In genomic region chr6:31728767-31729514, GRCh38 we compare ENCODE assay signal across 1 cellular context.
TF ChIP-seq lines count a peak whose summit lies in the region.

Gene DDAH2 (minus strand): TSS chr6:31729299. CDS start chr6:31729161, 138 bp downstream.

TF ChIP-seq in GM23338, 12 proteins besides CTCF, POLR2A, EP300 and RAD21 (continued from another document):
- TF ChIP-seq REST (IDR thresholded peaks at IDR 0.05; ENCODE audit: unreplicated experiment): no peak
- no peak for TF ChIP-seq ETS1 (IDR thresholded peaks at IDR 0.05)
- TF ChIP-seq ZNF114 (CRISPR knock-in tag; IDR thresholded peaks at IDR 0.05): no peak
